9 cellular contexts compared by ENCODE assay signal in genomic region chr14:89384023-89384422, GRCh38. TPM values are rescaled to one million over a fixed set of nuclear protein-coding genes. Genes with fewer than 3 reads are reported as not detected.
DNase-seq lines count a peak whose midpoint lies in the region; ATAC-seq lines count a peak whose summit lies in the region.
"Had no signal": no experiment of that assay in that cellular context is flagged by ENCODE, and none has a peak within 500 bp of the region (broad histone marks: within the 10 kb centered on the region; RNA-seq: fewer than 3 reads in every experiment).

No MANE protein-coding gene starts in this region.

- ATAC-seq in GM18519 (IDR thresholded peaks at IDR 0.05; ENCODE audit: low FRiP score, unreplicated experiment) (peak; percentile 76), GM21528 (IDR thresholded peaks at IDR 0.05; ENCODE audit: low FRiP score, unreplicated experiment) (peak; percentile 87), HG03432 (IDR thresholded peaks at IDR 0.05; ENCODE audit: unreplicated experiment) (peak; percentile 90)

- H3K27me3 Mint-ChIP-seq in immature natural killer cell (ENCODE audit: low read depth in 3 of 3): peaks cover 2 to 3% (median 3%) of the 10 kb centered on the region in 3 donors

- H3K27ac Mint-ChIP-seq in immature natural killer cell: peak overlapping the region in 4 of 6 donors; percentile 6 to 70 (median 13)

- no peaks in the 10 kb centered on the region for H3K9me3 Mint-ChIP-seq in immature natural killer cell

- peaks cover 0 to 4% (median 3%) of the 10 kb centered on the region in 3 donors for H3K36me3 Mint-ChIP-seq in immature natural killer cell

- peaks cover 76 to 85% of the 10 kb centered on the region in 2 donors for H3K4me1 Mint-ChIP-seq in immature natural killer cell

- peak overlapping the region in 3 of 5 donors; percentile 5 to 26 (median 12) for H3K4me3 Mint-ChIP-seq in immature natural killer cell

- DNase-seq in immature natural killer cell (no peak), HUDEP-2 (lab: John Stamatoyannopoulos, UW; ENCODE audit: unreplicated experiment in 76 of 76) (no peak), nucleus accumbens (lab: John Stamatoyannopoulos, UW) (no peak), activated gamma-delta T cell treated with Interleukin-2 at 50 U/mL for 16 hours (no peak), NCI-H510A treated with DMSO at 0.1 percent for 48 hours (lab: John Stamatoyannopoulos, UW) (no peak)
- DNase-seq: stimulated activated naive CD4-positive, alpha-beta T cell treated with Interleukin-2 at 50 U/mL for 16 hours had no signal

RNA-seq across cellular contexts. Expression of gene FOXN3, which starts 33.0 kb away (rescaled TPM):
- 100 to 1,000 TPM in 2 of 3 donors, 10 to 100 TPM in 1; 88.6 to 150 (median 102) TPM for polyA plus RNA-seq in immature natural killer cell
